Comparison of ENCODE assay signal across 26 cellular contexts in the genomic region with DNA sequence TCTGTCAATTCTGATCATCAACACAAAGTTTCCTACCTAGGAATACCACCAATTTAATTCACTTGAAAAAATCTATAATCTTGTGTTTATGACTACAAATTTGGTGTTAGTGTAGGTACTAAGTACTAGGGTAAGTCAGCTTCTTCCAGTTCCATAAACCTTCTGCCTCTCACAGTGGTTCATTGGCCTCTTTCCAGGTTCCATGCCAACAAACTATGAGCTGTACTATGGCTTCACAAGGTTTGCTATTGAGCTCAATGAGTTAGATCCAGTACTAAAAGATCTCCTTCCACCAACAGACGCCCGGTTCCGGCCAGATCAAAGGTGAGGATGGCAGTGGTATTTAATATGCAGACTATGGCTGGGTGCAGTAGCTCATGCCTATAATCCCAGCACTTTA. TPM values are rescaled to one million over a fixed set of nuclear protein-coding genes. Genes with fewer than 3 reads are reported as not detected.
A peak's percentile ranks its signal among the peaks of the same experiment; 100 is the strongest.
DNase-seq lines count a peak whose midpoint lies in the region; ATAC-seq and TF ChIP-seq lines count a peak whose summit lies in the region.
"Had no signal": no experiment of that assay in that cellular context is flagged by ENCODE, and none has a peak within 500 bp of the region (broad histone marks: within the 10 kb centered on the region; RNA-seq: fewer than 3 reads in every experiment).

No MANE protein-coding gene starts in this region.

- peak overlapping the region; percentile 8; the same call in 1 of the 2 replicates for H3K4me2 ChIP-seq in PC-3 (ENCODE audit: low read length)
- H3K4me2 ChIP-seq: PC-9 had no signal

- in situ Hi-C loops in G401 (cut with HindIII; ENCODE audit: low sequenced_read_pairs) = no loop called here

- H2AFZ ChIP-seq in PC-3 (ENCODE audit: low read length) = no peak overlapping the region
- H2AFZ ChIP-seq: PC-9 had no signal

- H3K9ac ChIP-seq in PC-3 (ENCODE audit: low read length) = no peak overlapping the region

- H3F3A ChIP-seq in PC-3 (ENCODE audit: low read length, unreplicated experiment) = no peaks in the 10 kb centered on the region

- BruUV-seq in PC-3 (replicated peaks; lab: Mats Ljungman, UMichigan) = no TSS peak

- H3K4me1 ChIP-seq in PC-3 (ENCODE audit: insufficient read depth, low read length) = peaks cover 12% of the 10 kb centered on the region

- H3K27ac Mint-ChIP-seq in activated T-helper 17 cell treated with anti-CD3 and anti-CD28 coated beads, Interleukin-2, amount 50 U/mL, for 72 hours = no peak overlapping the region
- H3K27ac Mint-ChIP-seq: activated B cell treated with CpG ODN at 0.5 μM for 24 hours; activated CD4-positive, alpha-beta memory T cell treated with anti-CD3 and anti-CD28 coated beads, Interleukin-2, amount 10 ng/mL, durations not matched to agents 7 days and 5 days; activated naive CD4-positive, alpha-beta T cell treated with anti-CD3 and anti-CD28 coated beads for 36 hours; naive thymus-derived CD4-positive, alpha-beta T cell had no signal

- no peaks in the 10 kb centered on the region for H3K9me3 Mint-ChIP-seq in activated T-helper 17 cell treated with anti-CD3 and anti-CD28 coated beads, Interleukin-2, amount 50 U/mL, for 72 hours
- H3K9me3 Mint-ChIP-seq: activated B cell treated with CpG ODN at 0.5 μM for 24 hours; activated CD4-positive, alpha-beta memory T cell treated with anti-CD3 and anti-CD28 coated beads, Interleukin-2, amount 10 ng/mL, durations not matched to agents 7 days and 5 days; activated naive CD4-positive, alpha-beta T cell treated with anti-CD3 and anti-CD28 coated beads for 36 hours; brain; H9; naive thymus-derived CD4-positive, alpha-beta T cell had no signal

- H3K4me3 ChIP-seq in PC-3 (ENCODE audit: low read length) = no peak overlapping the region
- no peak overlapping the region for H3K4me3 ChIP-seq in choroid plexus epithelial cell (ENCODE audit: low read depth, low read length)
- H3K4me3 ChIP-seq: dorsolateral prefrontal cortex, PC-9, tibial nerve had no signal

- no peaks in the 10 kb centered on the region for H3K4me1 Mint-ChIP-seq in activated T-helper 17 cell treated with anti-CD3 and anti-CD28 coated beads, Interleukin-2, amount 50 U/mL, for 72 hours
- H3K4me1 Mint-ChIP-seq: activated B cell treated with CpG ODN at 0.5 μM for 24 hours had no signal

- peak; percentile 82 for ATAC-seq in PC-3
- no peak for ATAC-seq in activated T-helper 17 cell treated with anti-CD3 and anti-CD28 coated beads, Interleukin-2, amount 50 U/mL, for 72 hours (replicated peaks)
- ATAC-seq in HG02763 (IDR thresholded peaks at IDR 0.05; ENCODE audit: unreplicated experiment) = no peak
- ATAC-seq: esophagus mucosa; naive thymus-derived CD4-positive, alpha-beta T cell; sciatic nerve had no signal

- no peaks in the 10 kb centered on the region for H3K9me3 ChIP-seq in PC-3 (ENCODE audit: low read length)
- H3K9me3 ChIP-seq: tibial nerve had no signal

- CTCF ChIA-PET in PC-3 (lab: Charles Lee) = interaction anchor here (0.5 to 1.5 kb wide), 3 partner anchors 22 to 90 kb away, joined by 3 to 9 read pairs (median 7); no protein-coding TSS in a partner anchor

- H3K27ac ChIP-seq in PC-3 (ENCODE audit: low read length) = peak overlapping the region; percentile 50
- H3K27ac ChIP-seq: PC-9, tibial nerve had no signal

- no peaks in the 10 kb centered on the region for H3K9me2 ChIP-seq in PC-3 (replicated peaks; ENCODE audit: low read length)

- peaks cover 3% of the 10 kb centered on the region for H3K27me3 Mint-ChIP-seq in activated T-helper 17 cell treated with anti-CD3 and anti-CD28 coated beads, Interleukin-2, amount 50 U/mL, for 72 hours
- H3K27me3 Mint-ChIP-seq: brain had no signal

- H3K36me3 Mint-ChIP-seq in activated T-helper 17 cell treated with anti-CD3 and anti-CD28 coated beads, Interleukin-2, amount 50 U/mL, for 72 hours (ENCODE audit: low read depth) = no peaks in the 10 kb centered on the region

- H4K20me1 ChIP-seq in PC-3 (ENCODE audit: low read length) = no peaks in the 10 kb centered on the region

- peak; percentile 47 for DNase-seq in G401 (ENCODE audit: low spot score)
- DNase-seq in PC-3 = peak; percentile 89
- peak; percentile 22 for DNase-seq in choroid plexus epithelial cell (ENCODE audit: low read depth)
- peak; percentile 15 to 35 for DNase-seq in lung microvascular endothelial cell (ENCODE audit: low read depth in 2 of 2)
- DNase-seq in dermis blood vessel endothelial cell = no peak
- DNase-seq: activated B cell treated with CpG ODN at 0.5 μM for 24 hours; activated CD4-positive, alpha-beta memory T cell treated with anti-CD3 and anti-CD28 coated beads, Interleukin-2, amount 10 ng/mL, durations not matched to agents 7 days and 5 days; activated naive CD4-positive, alpha-beta T cell treated with anti-CD3 and anti-CD28 coated beads for 36 hours; AML-193; dorsolateral prefrontal cortex; GDM1; H9; islet precursor cell; mesenchymal stem cell; naive thymus-derived CD4-positive, alpha-beta T cell; NCI-H146; NCI-H2171 treated with DMSO at 0.1 percent for 48 hours; NCI-H774; PC-9; stimulated activated naive CD4-positive, alpha-beta T cell had no signal

- no peak for TF ChIP-seq CTCF in PC-3 (conservative IDR thresholded peaks at IDR 0.05; ENCODE audit: low read depth, low read length)
- TF ChIP-seq CTCF in choroid plexus epithelial cell (conservative IDR thresholded peaks at IDR 0.05; ENCODE audit: low read depth, low read length) = no peak

- H3K4me3 Mint-ChIP-seq in activated T-helper 17 cell treated with anti-CD3 and anti-CD28 coated beads, Interleukin-2, amount 50 U/mL, for 72 hours = no peak overlapping the region
- H3K4me3 Mint-ChIP-seq: activated B cell treated with CpG ODN at 0.5 μM for 24 hours; activated CD4-positive, alpha-beta memory T cell treated with anti-CD3 and anti-CD28 coated beads, Interleukin-2, amount 10 ng/mL, durations not matched to agents 7 days and 5 days; activated naive CD4-positive, alpha-beta T cell treated with anti-CD3 and anti-CD28 coated beads for 36 hours; brain; H9; naive thymus-derived CD4-positive, alpha-beta T cell had no signal

- no peaks in the 10 kb centered on the region for H3K27me3 ChIP-seq in PC-3 (ENCODE audit: low read length)
- H3K27me3 ChIP-seq: dorsolateral prefrontal cortex, tibial nerve had no signal

- intact Hi-C loops in PC-3 (cut with micrococcal nuclease) = no loop called here

- no peaks in the 10 kb centered on the region for H3K36me3 ChIP-seq in PC-3 (ENCODE audit: low read depth, low read length)
- H3K36me3 ChIP-seq: tibial nerve had no signal

- POLR2A ChIA-PET in PC-3 (lab: Charles Lee; ENCODE audit: unreplicated experiment) = interaction anchor here (0.5 to 0.6 kb wide), 4 partner anchors 28 to 1685 kb away, joined by 4 to 5 read pairs (median 4); no protein-coding TSS in a partner anchor

- no peaks in the 10 kb centered on the region for H3K79me2 ChIP-seq in PC-3 (ENCODE audit: low read length)

RNA-seq across cellular contexts. Expression of a gene that starts 58.8 kb away (rescaled TPM):
- 72.1 and 77.8 TPM in 2 replicates for total RNA-seq in G401 (2014; rRNA removed; shearing (Covaris generic))
- total RNA-seq in PC-3 (2014; rRNA removed) (78.2 and 87.6 TPM in 2 replicates), lung microvascular endothelial cell (24.4 and 33.3 TPM in 2 replicates), dermis blood vessel endothelial cell (36.8 and 49.9 TPM in 2 replicates)
- total RNA-seq in activated T-helper 17 cell treated with anti-CD3 and anti-CD28 coated beads, Interleukin-2, amount 50 U/mL, for 72 hours = 10 to 100 TPM; 61.3 to 67.6 TPM

RNA-seq across cellular contexts. Expression of a gene that starts 59.0 kb away (rescaled TPM):
- 0.98 and 3.4 TPM in 2 replicates for total RNA-seq in G401 (2014; rRNA removed; shearing (Covaris generic))
- total RNA-seq in PC-3 (2014; rRNA removed) = 0.87 and 1.6 TPM in 2 replicates
- total RNA-seq in lung microvascular endothelial cell = 0.20 and 0.44 TPM in 2 replicates
- total RNA-seq in dermis blood vessel endothelial cell = 0.34 and 0.42 TPM in 2 replicates
- total RNA-seq in activated T-helper 17 cell treated with anti-CD3 and anti-CD28 coated beads, Interleukin-2, amount 50 U/mL, for 72 hours = 1 to 10 TPM; 2.3 to 2.4 TPM
